8 cellular contexts compared by ENCODE assay signal in the genomic region with DNA sequence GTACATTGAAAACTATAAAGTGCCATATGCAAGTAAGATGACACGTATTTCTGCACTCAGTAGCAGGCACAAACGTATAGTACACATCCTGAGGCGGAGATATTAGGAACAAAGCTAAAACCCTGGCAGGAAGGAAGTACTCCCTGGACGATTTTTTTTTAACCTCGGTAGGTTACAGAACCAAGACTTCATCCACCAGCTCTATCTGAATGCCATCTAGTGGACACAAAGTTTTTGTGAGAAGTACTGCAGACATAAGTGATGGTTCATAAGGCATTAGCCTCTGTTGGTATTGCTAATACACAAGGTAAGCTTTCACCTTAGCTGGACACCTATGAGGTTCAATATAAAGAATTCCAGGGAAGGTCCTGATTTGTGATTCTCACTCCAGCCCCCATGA.
A peak's percentile ranks its signal among the peaks of the same experiment; 100 is the strongest.
DNase-seq lines count a peak whose midpoint lies in the region; ATAC-seq and TF ChIP-seq lines count a peak whose summit lies in the region.

No MANE protein-coding gene starts in this region.

- ATAC-seq in GM21717 (IDR thresholded peaks at IDR 0.05; ENCODE audit: unreplicated experiment) (peak; percentile 50), HG03097 (IDR thresholded peaks at IDR 0.05; ENCODE audit: low FRiP score, unreplicated experiment) (no peak), HG02678 (IDR thresholded peaks at IDR 0.05; ENCODE audit: unreplicated experiment) (no peak)

- no peaks in the 10 kb centered on the region for H3K9me3 ChIP-seq in CD4-positive, alpha-beta memory T cell (ENCODE audit: control insufficient read depth in 1 of 2, low read length in 2 of 2)
- H3K9me3 ChIP-seq in endodermal cell (ENCODE audit: control insufficient read depth, low read length), result no peaks in the 10 kb centered on the region
- no peaks in the 10 kb centered on the region for H3K9me3 ChIP-seq in prostate gland

- no peaks in the 10 kb centered on the region for H3K9me3 Mint-ChIP-seq in CD4-positive, alpha-beta memory T cell
- H3K9me3 Mint-ChIP-seq in endodermal cell, result no peaks in the 10 kb centered on the region

- DNase-seq in CD4-positive, alpha-beta memory T cell, result peak in 4 of 5 donors; percentile 7 to 10 (median 9)
- peak; percentile 20 for DNase-seq in NCI-H526 treated with DMSO at 0.1 percent for 48 hours (lab: John Stamatoyannopoulos, UW)
- DNase-seq in endodermal cell, result no peak
- no peak for DNase-seq in prostate gland (ENCODE audit: low spot score)
- DNase-seq in stimulated activated CD4-positive, alpha-beta T cell treated with anti-CD3 and anti-CD28 coated beads, Interleukin-2, amount 100 ng/mL, for 48 hours, result no peak

- no peaks in the 10 kb centered on the region for H3K27me3 ChIP-seq in CD4-positive, alpha-beta memory T cell (ENCODE audit: insufficient read depth, low read length)
- H3K27me3 ChIP-seq in endodermal cell (ENCODE audit: control insufficient read depth, insufficient read depth, low read length, poor library complexity, severe bottlenecking) (no peaks in the 10 kb centered on the region), prostate gland (replicated peaks; ENCODE audit: insufficient read depth) (no peaks in the 10 kb centered on the region)

- intact Hi-C loops in CD4-positive, alpha-beta memory T cell (cut with micrococcal nuclease), result loop anchor here (1.0 to 10.0 kb wide), 2 partner anchors 44 to 1238 kb away; no protein-coding TSS in a partner anchor
- intact Hi-C loops in prostate gland (cut with DNase I), result loop anchor here (5.0 kb wide), 1 partner anchor 41 kb away; no protein-coding TSS in a partner anchor

- no peak overlapping the region for H3K27ac Mint-ChIP-seq in CD4-positive, alpha-beta memory T cell
- H3K27ac Mint-ChIP-seq in endodermal cell, result no peak overlapping the region

- H3K4me3 ChIP-seq in CD4-positive, alpha-beta memory T cell (ENCODE audit: low read length in 2 of 2), result no peak overlapping the region
- H3K4me3 ChIP-seq in endodermal cell (ENCODE audit: low read length) (no peak overlapping the region), prostate gland (no peak overlapping the region)

- no peaks in the 10 kb centered on the region for H3K36me3 Mint-ChIP-seq in CD4-positive, alpha-beta memory T cell
- no peaks in the 10 kb centered on the region for H3K36me3 Mint-ChIP-seq in endodermal cell (ENCODE audit: low read depth)

- peaks cover 11% of the 10 kb centered on the region for H3K4me1 ChIP-seq in CD4-positive, alpha-beta memory T cell (ENCODE audit: insufficient read depth, low read length)
- H3K4me1 ChIP-seq in endodermal cell (ENCODE audit: control insufficient read depth, insufficient read depth, low read length), result peaks cover 3% of the 10 kb centered on the region
- no peaks in the 10 kb centered on the region for H3K4me1 ChIP-seq in prostate gland (replicated peaks)

- no peaks in the 10 kb centered on the region for H3K36me3 ChIP-seq in CD4-positive, alpha-beta memory T cell (ENCODE audit: insufficient read depth, low read length)
- no peaks in the 10 kb centered on the region for H3K36me3 ChIP-seq in endodermal cell (ENCODE audit: control insufficient read depth, insufficient read depth, low read length)
- no peaks in the 10 kb centered on the region for H3K36me3 ChIP-seq in prostate gland

- peaks cover 0 to 7% (median 0%) of the 10 kb centered on the region in 4 donors for H3K4me1 Mint-ChIP-seq in CD4-positive, alpha-beta memory T cell
- H3K4me1 Mint-ChIP-seq in endodermal cell, result no peaks in the 10 kb centered on the region

- WGBS in endodermal cell (ENCODE audit: insufficient coverage in 1 of 2, insufficient read length in 1 of 2), 2 experiments, result 71 to 74% methylated on average over 4 to 5 of the region's 5 CpGs
- WGBS in prostate gland, result 15% methylated on average over 5 of the region's 5 CpGs

- no peaks in the 10 kb centered on the region for H3K27me3 Mint-ChIP-seq in CD4-positive, alpha-beta memory T cell
- peaks cover 2% of the 10 kb centered on the region for H3K27me3 Mint-ChIP-seq in endodermal cell (ENCODE audit: insufficient read depth)

- no peak overlapping the region for H3K27ac ChIP-seq in CD4-positive, alpha-beta memory T cell (ENCODE audit: low read depth, low read length)
- H3K27ac ChIP-seq in endodermal cell (ENCODE audit: low read depth, low read length) (no peak overlapping the region), prostate gland (no peak overlapping the region)

- H3K9ac ChIP-seq in endodermal cell (ENCODE audit: extremely low read depth, low read length, poor library complexity, severe bottlenecking), result no peak overlapping the region

- CTCF ChIA-PET in CD4-positive, alpha-beta memory T cell (lab: Charles Lee; ENCODE audit: partially characterized antibody), result interaction anchor here (0.7 to 4.4 kb wide), 9 partner anchors 8 to 988 kb away, joined by 3 to 45 read pairs (median 4); no protein-coding TSS in a partner anchor

- TF ChIP-seq POLR2A in prostate gland (IDR thresholded peaks at IDR 0.05), result no peak

- peak; percentile 59 for TF ChIP-seq CTCF in endodermal cell (conservative IDR thresholded peaks at IDR 0.05)
- peak in 3 of 4 experiments; percentile 24 to 39 (median 39) for TF ChIP-seq CTCF in prostate gland (IDR thresholded peaks at IDR 0.05)

- POLR2A ChIA-PET in CD4-positive, alpha-beta memory T cell (lab: Charles Lee; ENCODE audit: partially characterized antibody), result no interaction called here

- H3K4me3 Mint-ChIP-seq in CD4-positive, alpha-beta memory T cell, result peak overlapping the region in 2 of 8 donors; percentile 8 to 9
- H3K4me3 Mint-ChIP-seq in endodermal cell, result no peak overlapping the region

Comparison
In these comparisons a context has a peak if more than half of its experiments do, and no peak if none do; other contexts are left out.
1. DNase-seq: peak in CD4-positive, alpha-beta memory T cell (4 of 5) and NCI-H526 treated with DMSO at 0.1 percent for 48 hours (single experiment); none in endodermal cell (single experiment), prostate gland (single experiment) and stimulated activated CD4-positive, alpha-beta T cell treated with anti-CD3 and anti-CD28 coated beads, Interleukin-2, amount 100 ng/mL, for 48 hours (0 of 2).